In the genomic region with DNA sequence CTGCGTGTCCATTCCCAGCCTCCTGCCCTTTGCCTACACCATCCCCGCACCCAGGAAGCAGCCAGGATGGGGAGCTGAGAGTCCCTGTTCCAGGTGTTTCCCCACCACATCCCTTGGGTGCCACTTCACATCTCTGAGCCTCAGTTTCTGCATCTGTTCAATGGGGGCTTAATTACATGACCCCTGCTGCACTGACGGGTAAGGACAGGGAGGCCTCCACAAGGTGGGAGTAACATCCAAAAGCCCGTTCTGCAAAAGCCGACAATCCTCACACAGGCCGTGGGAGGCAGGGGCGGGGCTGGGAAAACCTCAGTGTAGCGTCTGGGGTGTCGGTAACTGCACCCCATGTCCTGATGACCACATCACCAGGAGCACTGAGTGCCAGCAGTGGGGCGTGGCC, we compare ENCODE assay signal across 40 cellular contexts. TPM values are rescaled to one million over a fixed set of nuclear protein-coding genes. Genes with fewer than 3 reads are reported as not detected.
"Had no signal": no experiment of that assay in that cellular context is flagged by ENCODE, and none has a peak within 500 bp of the region (broad histone marks: within the 10 kb centered on the region; RNA-seq: fewer than 3 reads in every experiment).

No MANE protein-coding gene starts in this region.

- H3K27ac Mint-ChIP-seq: activated naive CD4-positive, alpha-beta T cell treated with anti-CD3 and anti-CD28 coated beads for 36 hours; activated naive CD4-positive, alpha-beta T cell treated with anti-CD3 and anti-CD28 coated beads, Interleukin-2, amount 10 ng/mL, durations not matched to agents 7 days and 5 days; activated naive CD4-positive, alpha-beta T cell treated with anti-CD3 and anti-CD28 coated beads, Interleukin-2, amount 50 U/mL, for 24 hours; activated naive CD4-positive, alpha-beta T cell treated with anti-CD3 and anti-CD28 coated beads, Interleukin-2, amount 50 U/mL, for 72 hours; activated naive CD8-positive, alpha-beta T cell; activated naive CD8-positive, alpha-beta T cell treated with anti-CD3 and anti-CD28 coated beads for 36 hours; activated naive CD8-positive, alpha-beta T cell treated with anti-CD3 and anti-CD28 coated beads, Interleukin-2, amount 10 ng/mL, durations not matched to agents 7 days and 5 days; activated naive CD8-positive, alpha-beta T cell treated with anti-CD3 and anti-CD28 coated beads, Interleukin-2, amount 50 U/mL, for 24 hours; activated T-cell treated with anti-CD3 and anti-CD28 coated beads, Interleukin-2, amount 50 U/mL, for 24 hours; activated T-cell treated with anti-CD3 and anti-CD28 coated beads, Interleukin-2, amount 50 U/mL, for 72 hours; activated T-helper 1 cell treated with anti-CD3 and anti-CD28 coated beads, Interleukin-12 subunit alpha, Interleukin-12 subunit beta, Interleukin-2, Interleukin-4 antibody, amounts not matched to agents 30 ng/mL and 10 ng/mL and 1 ng/mL, durations not matched to agents 14 hours and 24 hours and 36 hours; activated T-helper 17 cell treated with anti-CD3 and anti-CD28 coated beads, Interleukin-2, amount 50 U/mL, for 72 hours; activated T-helper 2 cell treated with anti-CD3 and anti-CD28 coated beads, Interferon-gamma antibody, Interleukin-2, Interleukin-4, amounts not matched to agents 10 μg/mL and 5 μg/mL and 100 μg/mL, durations not matched to agents 14 hours and 24 hours and 36 hours; brain had no signal

- H3K4me3 Mint-ChIP-seq: activated naive CD4-positive, alpha-beta T cell treated with anti-CD3 and anti-CD28 coated beads for 36 hours; activated naive CD4-positive, alpha-beta T cell treated with anti-CD3 and anti-CD28 coated beads, Interleukin-2, amount 10 ng/mL, durations not matched to agents 7 days and 5 days; activated naive CD4-positive, alpha-beta T cell treated with anti-CD3 and anti-CD28 coated beads, Interleukin-2, amount 50 U/mL, for 24 hours; activated naive CD8-positive, alpha-beta T cell; activated naive CD8-positive, alpha-beta T cell treated with anti-CD3 and anti-CD28 coated beads for 36 hours; activated naive CD8-positive, alpha-beta T cell treated with anti-CD3 and anti-CD28 coated beads, Interleukin-2, amount 10 ng/mL, durations not matched to agents 7 days and 5 days; activated naive CD8-positive, alpha-beta T cell treated with anti-CD3 and anti-CD28 coated beads, Interleukin-2, amount 50 U/mL, for 24 hours; activated T-cell treated with anti-CD3 and anti-CD28 coated beads, Interleukin-2, amount 50 U/mL, for 24 hours; activated T-cell treated with anti-CD3 and anti-CD28 coated beads, Interleukin-2, amount 50 U/mL, for 4 hours; activated T-cell treated with anti-CD3 and anti-CD28 coated beads, Interleukin-2, amount 50 U/mL, for 72 hours; activated T-helper 1 cell treated with anti-CD3 and anti-CD28 coated beads, Interleukin-12 subunit alpha, Interleukin-12 subunit beta, Interleukin-2, Interleukin-4 antibody, amounts not matched to agents 30 ng/mL and 10 ng/mL and 1 ng/mL, durations not matched to agents 14 hours and 24 hours and 36 hours; activated T-helper 17 cell treated with anti-CD3 and anti-CD28 coated beads, Interleukin-2, amount 50 U/mL, for 72 hours; brain; central memory CD8-positive, alpha-beta T cell had no signal

- H3K9me3 ChIP-seq: adrenal gland, ascending aorta, body of pancreas, breast epithelium had no signal

- H3K4me3 ChIP-seq: adrenal gland, ascending aorta, body of pancreas, breast epithelium, cardiac muscle cell had no signal

- H3K36me3 ChIP-seq: adrenal gland, ascending aorta, brain microvascular endothelial cell, breast epithelium, cardiac muscle cell had no signal

- ATAC-seq: activated naive CD4-positive, alpha-beta T cell treated with anti-CD3 and anti-CD28 coated beads, Interleukin-2, amount 50 U/mL, for 72 hours; activated naive CD8-positive, alpha-beta T cell treated with anti-CD3 and anti-CD28 coated beads, Interleukin-2, amount 50 U/mL, for 24 hours; activated T-cell treated with anti-CD3 and anti-CD28 coated beads, Interleukin-2, amount 50 U/mL, for 4 hours; activated T-cell treated with anti-CD3 and anti-CD28 coated beads, Interleukin-2, amount 50 U/mL, for 72 hours; activated T-helper 17 cell treated with anti-CD3 and anti-CD28 coated beads, Interleukin-2, amount 50 U/mL, for 72 hours; body of pancreas had no signal

- FAIRE-seq: astrocyte, bronchial epithelial cell had no signal

- H3K27me3 Mint-ChIP-seq: activated naive CD4-positive, alpha-beta T cell treated with anti-CD3 and anti-CD28 coated beads, Interleukin-2, amount 50 U/mL, for 24 hours; activated naive CD8-positive, alpha-beta T cell; activated naive CD8-positive, alpha-beta T cell treated with anti-CD3 and anti-CD28 coated beads for 36 hours; activated naive CD8-positive, alpha-beta T cell treated with anti-CD3 and anti-CD28 coated beads, Interleukin-2, amount 50 U/mL, for 24 hours had no signal

- H3K4me1 ChIP-seq: adrenal gland, ascending aorta, body of pancreas, breast epithelium had no signal

- H3K9me3 Mint-ChIP-seq: activated naive CD4-positive, alpha-beta T cell treated with anti-CD3 and anti-CD28 coated beads for 36 hours; activated naive CD4-positive, alpha-beta T cell treated with anti-CD3 and anti-CD28 coated beads, Interleukin-2, amount 10 ng/mL, durations not matched to agents 7 days and 5 days; activated naive CD4-positive, alpha-beta T cell treated with anti-CD3 and anti-CD28 coated beads, Interleukin-2, amount 50 U/mL, for 24 hours; activated naive CD4-positive, alpha-beta T cell treated with anti-CD3 and anti-CD28 coated beads, Interleukin-2, amount 50 U/mL, for 72 hours; activated naive CD8-positive, alpha-beta T cell treated with anti-CD3 and anti-CD28 coated beads for 36 hours; activated naive CD8-positive, alpha-beta T cell treated with anti-CD3 and anti-CD28 coated beads, Interleukin-2, amount 10 ng/mL, durations not matched to agents 7 days and 5 days; activated naive CD8-positive, alpha-beta T cell treated with anti-CD3 and anti-CD28 coated beads, Interleukin-2, amount 50 U/mL, for 24 hours; activated T-cell treated with anti-CD3 and anti-CD28 coated beads, Interleukin-2, amount 50 U/mL, for 24 hours; activated T-cell treated with anti-CD3 and anti-CD28 coated beads, Interleukin-2, amount 50 U/mL, for 4 hours; activated T-cell treated with anti-CD3 and anti-CD28 coated beads, Interleukin-2, amount 50 U/mL, for 72 hours; activated T-helper 1 cell treated with anti-CD3 and anti-CD28 coated beads, Interleukin-12 subunit alpha, Interleukin-12 subunit beta, Interleukin-2, Interleukin-4 antibody, amounts not matched to agents 30 ng/mL and 10 ng/mL and 1 ng/mL, durations not matched to agents 14 hours and 24 hours and 36 hours; activated T-helper 17 cell treated with anti-CD3 and anti-CD28 coated beads, Interleukin-2, amount 50 U/mL, for 72 hours; activated T-helper 2 cell treated with anti-CD3 and anti-CD28 coated beads, Interferon-gamma antibody, Interleukin-2, Interleukin-4, amounts not matched to agents 10 μg/mL and 5 μg/mL and 100 μg/mL, durations not matched to agents 14 hours and 24 hours and 36 hours; brain; central memory CD8-positive, alpha-beta T cell had no signal

- H3K36me3 Mint-ChIP-seq: activated naive CD4-positive, alpha-beta T cell treated with anti-CD3 and anti-CD28 coated beads, Interleukin-2, amount 10 ng/mL, durations not matched to agents 7 days and 5 days; activated naive CD4-positive, alpha-beta T cell treated with anti-CD3 and anti-CD28 coated beads, Interleukin-2, amount 50 U/mL, for 24 hours; activated naive CD4-positive, alpha-beta T cell treated with anti-CD3 and anti-CD28 coated beads, Interleukin-2, amount 50 U/mL, for 72 hours; activated naive CD8-positive, alpha-beta T cell; activated naive CD8-positive, alpha-beta T cell treated with anti-CD3 and anti-CD28 coated beads for 36 hours; activated naive CD8-positive, alpha-beta T cell treated with anti-CD3 and anti-CD28 coated beads, Interleukin-2, amount 10 ng/mL, durations not matched to agents 7 days and 5 days; brain had no signal

- H3K27me3 ChIP-seq: adrenal gland, ascending aorta, body of pancreas, cardiac muscle cell had no signal

- H3K4me1 Mint-ChIP-seq: activated naive CD4-positive, alpha-beta T cell treated with anti-CD3 and anti-CD28 coated beads, Interleukin-2, amount 10 ng/mL, durations not matched to agents 7 days and 5 days; activated naive CD4-positive, alpha-beta T cell treated with anti-CD3 and anti-CD28 coated beads, Interleukin-2, amount 50 U/mL, for 24 hours; activated naive CD8-positive, alpha-beta T cell treated with anti-CD3 and anti-CD28 coated beads for 36 hours; activated naive CD8-positive, alpha-beta T cell treated with anti-CD3 and anti-CD28 coated beads, Interleukin-2, amount 10 ng/mL, durations not matched to agents 7 days and 5 days; activated naive CD8-positive, alpha-beta T cell treated with anti-CD3 and anti-CD28 coated beads, Interleukin-2, amount 50 U/mL, for 24 hours; activated T-helper 17 cell treated with anti-CD3 and anti-CD28 coated beads, Interleukin-2, amount 50 U/mL, for 72 hours; brain; central memory CD8-positive, alpha-beta T cell had no signal

- H3K27ac ChIP-seq: adrenal gland, ascending aorta, body of pancreas, brain microvascular endothelial cell, breast epithelium, cardiac muscle cell had no signal

- DNase-seq: activated effector memory CD4-positive, alpha-beta T cell treated with anti-CD3 and anti-CD28 coated beads, Interleukin-2, amount 50 U/mL, for 16 hours; activated effector memory CD4-positive, alpha-beta T cell treated with Interleukin-2 at 50 U/mL for 16 hours; activated gamma-delta T cell; activated gamma-delta T cell treated with Interleukin-2 at 50 U/mL for 16 hours; activated naive CD4-positive, alpha-beta T cell; activated naive CD4-positive, alpha-beta T cell treated with anti-CD3 and anti-CD28 coated beads for 36 hours; activated naive CD4-positive, alpha-beta T cell treated with anti-CD3 and anti-CD28 coated beads, Interleukin-2, amount 10 ng/mL, durations not matched to agents 7 days and 5 days; activated naive CD4-positive, alpha-beta T cell treated with anti-CD3 and anti-CD28 coated beads, Interleukin-2, amount 50 U/mL, for 16 hours; activated naive CD4-positive, alpha-beta T cell treated with Interleukin-2 at 50 U/mL for 16 hours; activated naive CD8-positive, alpha-beta T cell treated with anti-CD3 and anti-CD28 coated beads for 36 hours; activated naive CD8-positive, alpha-beta T cell treated with anti-CD3 and anti-CD28 coated beads, Interleukin-2, amount 10 ng/mL, durations not matched to agents 7 days and 5 days; activated naive CD8-positive, alpha-beta T cell treated with anti-CD3 and anti-CD28 coated beads, Interleukin-2, amount 50 U/mL, for 24 hours; activated T-cell treated with anti-CD3 and anti-CD28 coated beads, Interleukin-2, amount 50 U/mL, for 1 hour; activated T-cell treated with anti-CD3 and anti-CD28 coated beads, Interleukin-2, amount 50 U/mL, for 24 hours; activated T-cell treated with anti-CD3 and anti-CD28 coated beads, Interleukin-2, amount 50 U/mL, for 4 hours; activated T-cell treated with anti-CD3 and anti-CD28 coated beads, Interleukin-2, amount 50 U/mL, for 48 hours; activated T-cell treated with anti-CD3 and anti-CD28 coated beads, Interleukin-2, amount 50 U/mL, for 72 hours; adrenal gland; amniotic stem cell; amygdala; anterior cingulate cortex; aorta; body of pancreas; brain microvascular endothelial cell; central memory CD4-positive, alpha-beta T cell; cerebellar nuclear complex had no signal

RNA-seq across cellular contexts. Expression of a gene that starts 41.3 kb away (rescaled TPM):
- total RNA-seq: activated T-helper 1 cell treated with anti-CD3 and anti-CD28 coated beads, Interleukin-12 subunit alpha, Interleukin-12 subunit beta, Interleukin-2, Interleukin-4 antibody, amounts not matched to agents 30 ng/mL and 10 ng/mL and 1 ng/mL, durations not matched to agents 14 hours and 24 hours and 36 hours; activated T-helper 17 cell treated with anti-CD3 and anti-CD28 coated beads, Interleukin-2, amount 50 U/mL, for 72 hours; activated T-helper 2 cell treated with anti-CD3 and anti-CD28 coated beads, Interferon-gamma antibody, Interleukin-2, Interleukin-4, amounts not matched to agents 10 μg/mL and 5 μg/mL and 100 μg/mL, durations not matched to agents 14 hours and 24 hours and 36 hours; adrenal gland; aorta; ascending aorta; breast epithelium; bronchial epithelial cell; cardiac septum had no signal
- polyA plus RNA-seq: adrenal gland, aorta had no signal
